Comparison of ENCODE assay signal across 24 cellular contexts in the genomic region with DNA sequence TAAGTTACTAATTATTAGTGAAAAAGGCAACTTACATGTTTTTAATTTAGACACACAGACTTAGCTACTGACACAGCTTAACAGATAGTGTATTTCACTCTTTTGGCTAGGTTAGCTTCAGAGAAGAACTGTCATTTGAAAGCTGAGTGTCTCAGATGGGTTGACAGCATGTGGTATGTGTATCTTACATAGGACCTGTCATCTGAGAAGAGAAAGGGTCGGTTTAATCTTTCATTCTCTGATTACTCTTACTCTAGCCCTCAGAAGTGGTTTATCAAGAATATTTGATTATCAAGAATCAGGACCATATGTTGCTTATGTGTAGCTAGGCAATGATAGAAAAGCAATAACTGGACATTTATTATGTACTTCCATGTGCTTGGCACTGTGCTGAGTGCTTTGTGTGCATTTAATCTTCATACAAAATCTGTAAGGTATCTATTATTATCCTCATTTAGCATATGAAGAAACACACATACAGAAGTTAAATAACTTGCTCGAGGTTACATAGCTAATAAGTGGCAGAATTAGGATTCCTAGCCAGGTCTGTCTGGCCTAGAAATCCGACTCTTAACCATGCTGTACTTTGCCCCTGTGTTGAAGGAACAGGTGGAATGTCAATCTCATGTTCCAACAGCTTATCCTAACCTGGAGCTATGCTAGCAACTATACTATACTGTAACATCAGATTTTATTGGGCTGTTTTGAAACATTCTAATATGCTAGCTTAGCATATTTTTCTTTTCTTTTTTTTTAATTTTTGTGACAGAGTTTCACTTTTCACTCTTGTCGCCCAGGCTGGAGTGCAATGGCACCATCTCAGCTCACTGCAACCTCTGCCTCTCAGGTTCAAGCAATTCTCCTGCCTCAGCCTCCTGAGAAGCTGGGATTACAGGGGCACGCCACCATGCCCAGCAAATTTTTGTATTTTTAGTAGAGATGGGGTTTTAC. TPM values are rescaled to one million over a fixed set of nuclear protein-coding genes. Genes with fewer than 3 reads are reported as not detected.
DNase-seq lines count a peak whose midpoint lies in the region; ATAC-seq and FAIRE-seq lines count a peak whose summit lies in the region.
"Had no signal": no experiment of that assay in that cellular context is flagged by ENCODE, and none has a peak within 500 bp of the region (broad histone marks: within the 10 kb centered on the region; RNA-seq: fewer than 3 reads in every experiment).

No MANE protein-coding gene starts in this region.

- H4K20me1 ChIP-seq in Karpas-422 (ENCODE audit: insufficient read depth, low read depth, low read length), result no peaks in the 10 kb centered on the region

- peaks cover 56% of the 10 kb centered on the region for H3K36me3 Mint-ChIP-seq in activated CD4-positive, alpha-beta T cell treated with anti-CD3 and anti-CD28 coated beads, Interleukin-2, amount 10 ng/mL, durations not matched to agents 24 days and 14 days (ENCODE audit: low read depth)
- peaks cover 41% of the 10 kb centered on the region for H3K36me3 Mint-ChIP-seq in activated T-helper 1 cell treated with anti-CD3 and anti-CD28 coated beads, Interleukin-12 subunit alpha, Interleukin-12 subunit beta, Interleukin-2, Interleukin-4 antibody, amounts not matched to agents 30 ng/mL and 10 ng/mL and 1 ng/mL, durations not matched to agents 14 hours and 24 hours and 36 hours (ENCODE audit: low read depth)

- DNase-seq in activated CD4-positive, alpha-beta T cell treated with anti-CD3 and anti-CD28 coated beads, Interleukin-2, amount 10 ng/mL, durations not matched to agents 24 days and 14 days, result no peak
- DNase-seq in activated CD4-positive, alpha-beta T cell treated with anti-CD3 and anti-CD28 coated beads for 1 hour, result no peak
- no peak for DNase-seq in Karpas-422
- no peak for DNase-seq in left lobe of liver (ENCODE audit: low spot score)
- DNase-seq in small intestine, result peak; percentile 86
- no peak for DNase-seq in substantia nigra (lab: John Stamatoyannopoulos, UW)
- DNase-seq in activated T-helper 1 cell treated with anti-CD3 and anti-CD28 coated beads, Interleukin-12 subunit alpha, Interleukin-12 subunit beta, Interleukin-2, Interleukin-4 antibody, amounts not matched to agents 30 ng/mL and 10 ng/mL and 1 ng/mL, durations not matched to agents 14 hours and 24 hours and 36 hours (ENCODE audit: low spot score), result no peak
- no peak for DNase-seq in glomerular visceral epithelial cell (ENCODE audit: extremely low spot score)
- DNase-seq: activated CD4-positive, alpha-beta T cell treated with anti-CD3 and anti-CD28 coated beads, Interleukin-2, amount 50 U/mL, for 1 hour; activated naive CD4-positive, alpha-beta T cell treated with anti-CD3 and anti-CD28 coated beads, Interleukin-2, amount 10 ng/mL, durations not matched to agents 7 days and 5 days; aorta; C1 segment of cervical spinal cord; effector memory CD4-positive, alpha-beta T cell; glutamatergic neuron; H7; lower lobe of right lung; NCI-H187 treated with DMSO at 0.1 percent for 48 hours; RPMI8226; sigmoid colon; upper lobe of right lung had no signal

- FAIRE-seq in small intestine (lab: Jason Lieb, UNC), result no peak
- FAIRE-seq: A204.1, G401.6 had no signal

- no peaks in the 10 kb centered on the region for H3K79me2 ChIP-seq in Karpas-422 (ENCODE audit: low read length)

- no peak overlapping the region for H3K4me3 Mint-ChIP-seq in activated CD4-positive, alpha-beta T cell treated with anti-CD3 and anti-CD28 coated beads, Interleukin-2, amount 10 ng/mL, durations not matched to agents 24 days and 14 days
- H3K4me3 Mint-ChIP-seq in activated T-helper 1 cell treated with anti-CD3 and anti-CD28 coated beads, Interleukin-12 subunit alpha, Interleukin-12 subunit beta, Interleukin-2, Interleukin-4 antibody, amounts not matched to agents 30 ng/mL and 10 ng/mL and 1 ng/mL, durations not matched to agents 14 hours and 24 hours and 36 hours, result no peak overlapping the region
- H3K4me3 Mint-ChIP-seq: activated naive CD4-positive, alpha-beta T cell treated with anti-CD3 and anti-CD28 coated beads, Interleukin-2, amount 10 ng/mL, durations not matched to agents 7 days and 5 days; IgD-negative memory B cell; stimulated activated naive CD8-positive, alpha-beta T cell treated with anti-CD3 and anti-CD28 coated beads, Interleukin-15, Interleukin-2, amounts not matched to agents 100 ng/mL and 50 ng/mL, for 24 hours had no signal

- H3K9me2 ChIP-seq in Karpas-422 (replicated peaks; ENCODE audit: insufficient read depth, low read length), result no peaks in the 10 kb centered on the region

- H3K4me3 ChIP-seq in Karpas-422 (ENCODE audit: low read length) (no peak overlapping the region), small intestine (ENCODE audit: low read depth in 1 of 2, low read length in 2 of 2) (no peak overlapping the region)
- H3K4me3 ChIP-seq: lower lobe of right lung, sigmoid colon, upper lobe of right lung had no signal

- 30 to 68% (median 44%) methylated on average over 5 of the region's 5 CpGs for WGBS in small intestine, 3 donors

- no peak overlapping the region for H3K4me2 ChIP-seq in Karpas-422 (ENCODE audit: low read depth, low read length, poor library complexity, severe bottlenecking)

- H3K27ac ChIP-seq in Karpas-422 (ENCODE audit: low read length) (peak overlapping the region; percentile 49), small intestine (ENCODE audit: low read depth in 1 of 2, low read length in 1 of 2) (peak overlapping the region; percentile 58 to 72), substantia nigra (ENCODE audit: low read depth, low read length, poor library complexity, severe bottlenecking) (no peak overlapping the region)
- H3K27ac ChIP-seq: lower lobe of right lung, sigmoid colon, upper lobe of right lung had no signal

- peaks cover 23% of the 10 kb centered on the region for H3K4me1 Mint-ChIP-seq in activated CD4-positive, alpha-beta T cell treated with anti-CD3 and anti-CD28 coated beads, Interleukin-2, amount 10 ng/mL, durations not matched to agents 24 days and 14 days
- peaks cover 39% of the 10 kb centered on the region for H3K4me1 Mint-ChIP-seq in activated T-helper 1 cell treated with anti-CD3 and anti-CD28 coated beads, Interleukin-12 subunit alpha, Interleukin-12 subunit beta, Interleukin-2, Interleukin-4 antibody, amounts not matched to agents 30 ng/mL and 10 ng/mL and 1 ng/mL, durations not matched to agents 14 hours and 24 hours and 36 hours (ENCODE audit: low read depth)

- peaks cover 17% of the 10 kb centered on the region for H3K4me1 ChIP-seq in Karpas-422 (ENCODE audit: low read length)
- H3K4me1 ChIP-seq in small intestine (ENCODE audit: control insufficient read depth in 2 of 2, insufficient read depth in 1 of 2, low read depth in 1 of 2, low read length in 1 of 2), result peaks cover 2 to 3% of the 10 kb centered on the region in 2 donors

- H3K27me3 Mint-ChIP-seq in activated CD4-positive, alpha-beta T cell treated with anti-CD3 and anti-CD28 coated beads, Interleukin-2, amount 10 ng/mL, durations not matched to agents 24 days and 14 days, result no peaks in the 10 kb centered on the region
- no peaks in the 10 kb centered on the region for H3K27me3 Mint-ChIP-seq in activated T-helper 1 cell treated with anti-CD3 and anti-CD28 coated beads, Interleukin-12 subunit alpha, Interleukin-12 subunit beta, Interleukin-2, Interleukin-4 antibody, amounts not matched to agents 30 ng/mL and 10 ng/mL and 1 ng/mL, durations not matched to agents 14 hours and 24 hours and 36 hours (ENCODE audit: insufficient read depth)
- H3K27me3 Mint-ChIP-seq: activated naive CD4-positive, alpha-beta T cell treated with anti-CD3 and anti-CD28 coated beads, Interleukin-2, amount 10 ng/mL, durations not matched to agents 7 days and 5 days; IgD-negative memory B cell; stimulated activated naive CD8-positive, alpha-beta T cell treated with anti-CD3 and anti-CD28 coated beads, Interleukin-15, Interleukin-2, amounts not matched to agents 100 ng/mL and 50 ng/mL, for 24 hours had no signal

- intact Hi-C loops in activated CD4-positive, alpha-beta T cell treated with anti-CD3 and anti-CD28 coated beads, Interleukin-2, amount 10 ng/mL, durations not matched to agents 24 days and 14 days (cut with micrococcal nuclease), result no loop called here
- intact Hi-C loops in activated T-helper 1 cell treated with anti-CD3 and anti-CD28 coated beads, Interleukin-12 subunit alpha, Interleukin-12 subunit beta, Interleukin-2, Interleukin-4 antibody, amounts not matched to agents 30 ng/mL and 10 ng/mL and 1 ng/mL, durations not matched to agents 14 hours and 24 hours and 36 hours (cut with micrococcal nuclease), result no loop called here

- H3K36me3 ChIP-seq in Karpas-422 (ENCODE audit: insufficient read depth, low read length) (0 out of 2 replicates have a peak, but pooled peaks cover 2% of the 10 kb centered on the region), small intestine (ENCODE audit: control insufficient read depth in 2 of 2, insufficient read depth in 2 of 2, low read length in 2 of 2) (peaks cover 5 to 17% of the 10 kb centered on the region in 2 donors)

- no peak overlapping the region for H2AFZ ChIP-seq in Karpas-422 (ENCODE audit: low read length)

- no peaks in the 10 kb centered on the region for H3K9me3 Mint-ChIP-seq in activated CD4-positive, alpha-beta T cell treated with anti-CD3 and anti-CD28 coated beads, Interleukin-2, amount 10 ng/mL, durations not matched to agents 24 days and 14 days
- no peaks in the 10 kb centered on the region for H3K9me3 Mint-ChIP-seq in activated T-helper 1 cell treated with anti-CD3 and anti-CD28 coated beads, Interleukin-12 subunit alpha, Interleukin-12 subunit beta, Interleukin-2, Interleukin-4 antibody, amounts not matched to agents 30 ng/mL and 10 ng/mL and 1 ng/mL, durations not matched to agents 14 hours and 24 hours and 36 hours
- H3K9me3 Mint-ChIP-seq: activated naive CD4-positive, alpha-beta T cell treated with anti-CD3 and anti-CD28 coated beads, Interleukin-2, amount 10 ng/mL, durations not matched to agents 7 days and 5 days; IgD-negative memory B cell; stimulated activated naive CD8-positive, alpha-beta T cell treated with anti-CD3 and anti-CD28 coated beads, Interleukin-15, Interleukin-2, amounts not matched to agents 100 ng/mL and 50 ng/mL, for 24 hours had no signal

- no peak overlapping the region for H3K9ac ChIP-seq in Karpas-422 (ENCODE audit: low read length)

- ATAC-seq in left lobe of liver, result peak; percentile 89
- ATAC-seq: lower lobe of right lung, upper lobe of right lung had no signal

- H3K9me3 ChIP-seq in Karpas-422 (ENCODE audit: low read length) (no peaks in the 10 kb centered on the region), small intestine (ENCODE audit: control insufficient read depth, low read depth) (no peaks in the 10 kb centered on the region)
- H3K9me3 ChIP-seq: lower lobe of right lung, sigmoid colon, upper lobe of right lung had no signal

- H3K27me3 ChIP-seq in Karpas-422 (ENCODE audit: low read length), result no peaks in the 10 kb centered on the region
- H3K27me3 ChIP-seq in small intestine (ENCODE audit: control insufficient read depth in 2 of 2, insufficient read depth in 2 of 2, low read length in 2 of 2), result no peaks in the 10 kb centered on the region
- H3K27me3 ChIP-seq: sigmoid colon, upper lobe of right lung had no signal

- peak overlapping the region; percentile 3 for H3K27ac Mint-ChIP-seq in activated CD4-positive, alpha-beta T cell treated with anti-CD3 and anti-CD28 coated beads, Interleukin-2, amount 10 ng/mL, durations not matched to agents 24 days and 14 days
- no peak overlapping the region for H3K27ac Mint-ChIP-seq in activated T-helper 1 cell treated with anti-CD3 and anti-CD28 coated beads, Interleukin-12 subunit alpha, Interleukin-12 subunit beta, Interleukin-2, Interleukin-4 antibody, amounts not matched to agents 30 ng/mL and 10 ng/mL and 1 ng/mL, durations not matched to agents 14 hours and 24 hours and 36 hours
- H3K27ac Mint-ChIP-seq: activated naive CD4-positive, alpha-beta T cell treated with anti-CD3 and anti-CD28 coated beads, Interleukin-2, amount 10 ng/mL, durations not matched to agents 7 days and 5 days; stimulated activated naive CD8-positive, alpha-beta T cell treated with anti-CD3 and anti-CD28 coated beads, Interleukin-15, Interleukin-2, amounts not matched to agents 100 ng/mL and 50 ng/mL, for 24 hours had no signal

RNA-seq across cellular contexts. Expression of a gene that starts 28.4 kb away (rescaled TPM):
- total RNA-seq in activated CD4-positive, alpha-beta T cell treated with anti-CD3 and anti-CD28 coated beads, Interleukin-2, amount 10 ng/mL, durations not matched to agents 24 days and 14 days, result 402 and 415 TPM in 2 replicates
- total RNA-seq in Karpas-422 (2014; rRNA removed; shearing (Covaris generic); ENCODE audit: low replicate concordance), result 62.6 and 63.5 TPM in 2 replicates
- 73.7 TPM for total RNA-seq in left lobe of liver
- 10 to 100 TPM; 26.4 to 50.0 (median 44.2) TPM for polyA plus RNA-seq in small intestine
- total RNA-seq in activated T-helper 1 cell treated with anti-CD3 and anti-CD28 coated beads, Interleukin-12 subunit alpha, Interleukin-12 subunit beta, Interleukin-2, Interleukin-4 antibody, amounts not matched to agents 30 ng/mL and 10 ng/mL and 1 ng/mL, durations not matched to agents 14 hours and 24 hours and 36 hours, result 457 and 480 TPM in 2 replicates

RNA-seq across cellular contexts. Expression of a gene that starts 38.6 kb away (rescaled TPM):
- total RNA-seq in activated CD4-positive, alpha-beta T cell treated with anti-CD3 and anti-CD28 coated beads, Interleukin-2, amount 10 ng/mL, durations not matched to agents 24 days and 14 days, result 12.7 and 13.1 TPM in 2 replicates
- total RNA-seq in Karpas-422 (2014; rRNA removed; shearing (Covaris generic); ENCODE audit: low replicate concordance), result 0.48 and 5.2 TPM in 2 replicates
- 5.4 TPM for total RNA-seq in left lobe of liver
- 10 to 100 TPM; 11.6 to 21.7 (median 17.9) TPM for polyA plus RNA-seq in small intestine
- 13.5 and 15.7 TPM in 2 replicates for total RNA-seq in activated T-helper 1 cell treated with anti-CD3 and anti-CD28 coated beads, Interleukin-12 subunit alpha, Interleukin-12 subunit beta, Interleukin-2, Interleukin-4 antibody, amounts not matched to agents 30 ng/mL and 10 ng/mL and 1 ng/mL, durations not matched to agents 14 hours and 24 hours and 36 hours
